ENCODE assay signal across 1 cellular context in genomic region chr1:52553372-52554266, GRCh38.
TF ChIP-seq lines count a peak whose summit lies in the region.

No MANE protein-coding gene starts in this region.

TF ChIP-seq in HepG2, 621 proteins besides CTCF, POLR2A, EP300 and RAD21 (continued from another document and continues in another):
- TF ChIP-seq ZBTB46 (CRISPR knock-in tag; IDR thresholded peaks at IDR 0.05; ENCODE audit: borderline replicate concordance) (no peak), REL (CRISPR knock-in tag; conservative IDR thresholded peaks at IDR 0.05) (peak; percentile 38; the same call in 1 of the 2 replicates), HOXA3 (CRISPR knock-in tag; IDR thresholded peaks at IDR 0.05) (peak; percentile 75), GABPB1 (CRISPR knock-in tag; IDR thresholded peaks at IDR 0.05) (peak; percentile 72; the same call in 1 of the 2 replicates), MYPOP (CRISPR knock-in tag; IDR thresholded peaks at IDR 0.05) (no peak), FOXA3 (CRISPR knock-in tag; IDR thresholded peaks at IDR 0.05) (peak; percentile 39), ZNF205 (CRISPR knock-in tag; IDR thresholded peaks at IDR 0.05) (0 out of 2 replicates have a peak, but pooled peaks have one; percentile 20), ARHGAP35 (CRISPR knock-in tag; IDR thresholded peaks at IDR 0.05; ENCODE audit: borderline replicate concordance) (peak; percentile 77; the same call in 1 of the 2 replicates), ZNF883 (CRISPR knock-in tag; IDR thresholded peaks at IDR 0.05; ENCODE audit: not compliant biosample characterization) (peak; percentile 56), MED8 (CRISPR knock-in tag; IDR thresholded peaks at IDR 0.05; ENCODE audit: insufficient replicate concordance) (no peak), TMF1 (CRISPR knock-in tag; IDR thresholded peaks at IDR 0.05; ENCODE audit: low read depth) (0 out of 2 replicates have a peak, but pooled peaks have one; percentile 29), ZNF879 (CRISPR knock-in tag; IDR thresholded peaks at IDR 0.05) (0 out of 2 replicates have a peak, but pooled peaks have one; percentile 57), PAWR (CRISPR knock-in tag; IDR thresholded peaks at IDR 0.05; ENCODE audit: borderline replicate concordance) (no peak), ZMYM3 (CRISPR knock-in tag; IDR thresholded peaks at IDR 0.05) (0 out of 2 replicates have a peak, but pooled peaks have one; percentile 30), ZNF441 (CRISPR knock-in tag; IDR thresholded peaks at IDR 0.05; ENCODE audit: borderline replicate concordance) (no peak), IKZF5 (CRISPR knock-in tag; IDR thresholded peaks at IDR 0.05) (peak; percentile 57; the same call in 1 of the 2 replicates), SIX1 (CRISPR knock-in tag; IDR thresholded peaks at IDR 0.05; ENCODE audit: borderline replicate concordance) (no peak), NR2F1 (CRISPR knock-in tag; IDR thresholded peaks at IDR 0.05) (peak; percentile 11 to 55; a peak in 3 of 4 replicates), ZC3H4 (CRISPR knock-in tag; IDR thresholded peaks at IDR 0.05; ENCODE audit: borderline replicate concordance) (peak; percentile 53; the same call in 1 of the 2 replicates), FOXK1 (CRISPR knock-in tag; IDR thresholded peaks at IDR 0.05; ENCODE audit: borderline replicate concordance, low read depth) (peak; percentile 36; the same call in 1 of the 2 replicates), ZNF746 (CRISPR knock-in tag; IDR thresholded peaks at IDR 0.05) (0 out of 2 replicates have a peak, but pooled peaks have one; percentile 62), ZNF768 (CRISPR knock-in tag; IDR thresholded peaks at IDR 0.05) (peak; percentile 75), MXD3 (CRISPR knock-in tag; IDR thresholded peaks at IDR 0.05) (peak; percentile 81), ARNT2 (CRISPR knock-in tag; IDR thresholded peaks at IDR 0.05; ENCODE audit: low read depth) (peak; percentile 45), GPBP1L1 (CRISPR knock-in tag; IDR thresholded peaks at IDR 0.05) (no peak), E2F5 (CRISPR knock-in tag; conservative IDR thresholded peaks at IDR 0.05) (no peak), ZBTB20 (CRISPR knock-in tag; IDR thresholded peaks at IDR 0.05; ENCODE audit: borderline replicate concordance, low read depth) (0 out of 2 replicates have a peak, but pooled peaks have one; percentile 37), FOSL1 (CRISPR knock-in tag; IDR thresholded peaks at IDR 0.05; ENCODE audit: borderline replicate concordance) (no peak), TARDBP (CRISPR knock-in tag; IDR thresholded peaks at IDR 0.05) (peak; percentile 58; the same call in 1 of the 2 replicates), ZNF629 (CRISPR knock-in tag; conservative IDR thresholded peaks at IDR 0.05) (peak; percentile 41; the same call in 1 of the 2 replicates), POLR2AphosphoS2 (IDR thresholded peaks at IDR 0.05; ENCODE audit: low read depth, low read length) (no peak), ZNF317 (CRISPR knock-in tag; IDR thresholded peaks at IDR 0.05) (no peak), ZNF143 (CRISPR knock-in tag; IDR thresholded peaks at IDR 0.05) (peak; percentile 42; the same call in 1 of the 2 replicates), ZNF276 (CRISPR knock-in tag; IDR thresholded peaks at IDR 0.05; ENCODE audit: low read depth) (no peak), ZNF776 (CRISPR knock-in tag; IDR thresholded peaks at IDR 0.05) (no peak), RBAK (CRISPR knock-in tag; IDR thresholded peaks at IDR 0.05) (no peak), SUZ12 (IDR thresholded peaks at IDR 0.05; ENCODE audit: low read depth, low read length) (no peak), ZNF503 (CRISPR knock-in tag; IDR thresholded peaks at IDR 0.05) (no peak), FOXO1 (CRISPR knock-in tag; IDR thresholded peaks at IDR 0.05) (peak; percentile 49), ZNF263 (CRISPR knock-in tag; IDR thresholded peaks at IDR 0.05) (peak; percentile 92), AFF4 (CRISPR knock-in tag; IDR thresholded peaks at IDR 0.05) (no peak), ELF3 (CRISPR knock-in tag; IDR thresholded peaks at IDR 0.05) (no peak), KDM3A (CRISPR knock-in tag; IDR thresholded peaks at IDR 0.05; ENCODE audit: low read depth) (0 out of 2 replicates have a peak, but pooled peaks have one; percentile 24), RFXAP (CRISPR knock-in tag; IDR thresholded peaks at IDR 0.05; ENCODE audit: borderline replicate concordance) (peak; percentile 67; the same call in 1 of the 2 replicates), SKI (IDR thresholded peaks at IDR 0.05; ENCODE audit: partially characterized antibody) (peak; percentile 67), FIP1L1 (IDR thresholded peaks at IDR 0.05; ENCODE audit: borderline replicate concordance, insufficient read depth, low read depth, low read length) (no peak), ZGPAT (CRISPR knock-in tag; IDR thresholded peaks at IDR 0.05) (peak; percentile 48)
